ENCODE assay signal across 8 cellular contexts in genomic region chr1:101238041-101238515, GRCh38. TPM values are rescaled to one million over a fixed set of nuclear protein-coding genes. Genes with fewer than 3 reads are reported as not detected.
DNase-seq lines count a peak whose midpoint lies in the region; ATAC-seq and TF ChIP-seq lines count a peak whose summit lies in the region.

No MANE protein-coding gene starts in this region.

- no peaks in the 10 kb centered on the region for H3K9me3 ChIP-seq in esophagus (ENCODE audit: control insufficient read depth in 2 of 2, insufficient read depth in 1 of 2, low read depth in 1 of 2, low read length in 1 of 2)

- H3K36me3 ChIP-seq in esophagus (ENCODE audit: control insufficient read depth in 2 of 2, insufficient read depth in 2 of 2, low read length in 1 of 2) = no peaks in the 10 kb centered on the region

- H3K4me1 Mint-ChIP-seq in activated CD4-positive, alpha-beta T cell treated with anti-CD3 and anti-CD28 coated beads for 36 hours = peaks cover 52% of the 10 kb centered on the region
- peaks cover 40% of the 10 kb centered on the region for H3K4me1 Mint-ChIP-seq in activated CD8-positive, alpha-beta T cell treated with anti-CD3 and anti-CD28 coated beads for 36 hours (ENCODE audit: low read depth)

- CTCF ChIA-PET in activated CD4-positive, alpha-beta T cell treated with anti-CD3 and anti-CD28 coated beads for 36 hours (lab: Charles Lee) = interaction anchor here (0.6 to 4.3 kb wide), 37 partner anchors 9 to 329 kb away, joined by 3 to 43 read pairs (median 5); partner anchors contain the start of gene DPH5
- CTCF ChIA-PET in activated CD8-positive, alpha-beta T cell treated with anti-CD3 and anti-CD28 coated beads for 36 hours (lab: Charles Lee) = interaction anchor here (0.7 to 15.6 kb wide), 43 partner anchors 8 to 341 kb away, joined by 3 to 301 read pairs (median 5); partner anchors contain the start of gene SLC30A7

- peak overlapping the region; percentile 99 for H3K27ac Mint-ChIP-seq in activated CD4-positive, alpha-beta T cell treated with anti-CD3 and anti-CD28 coated beads for 36 hours
- H3K27ac Mint-ChIP-seq in activated CD8-positive, alpha-beta T cell treated with anti-CD3 and anti-CD28 coated beads for 36 hours = peak overlapping the region; percentile 98

- no peaks in the 10 kb centered on the region for H3K27me3 Mint-ChIP-seq in activated CD4-positive, alpha-beta T cell treated with anti-CD3 and anti-CD28 coated beads for 36 hours
- no peaks in the 10 kb centered on the region for H3K27me3 Mint-ChIP-seq in activated CD8-positive, alpha-beta T cell treated with anti-CD3 and anti-CD28 coated beads for 36 hours

- peak; percentile 21 for ATAC-seq in activated CD4-positive, alpha-beta T cell treated with anti-CD3 and anti-CD28 coated beads for 36 hours
- ATAC-seq in activated CD8-positive, alpha-beta T cell treated with anti-CD3 and anti-CD28 coated beads for 36 hours = peak; percentile 24

- TF ChIP-seq CTCF in activated CD8-positive, alpha-beta T cell treated with anti-CD3 and anti-CD28 coated beads for 36 hours (IDR thresholded peaks at IDR 0.05) = no peak

- peaks cover 81% of the 10 kb centered on the region for H3K36me3 Mint-ChIP-seq in activated CD4-positive, alpha-beta T cell treated with anti-CD3 and anti-CD28 coated beads for 36 hours (ENCODE audit: low read depth)
- H3K36me3 Mint-ChIP-seq in activated CD8-positive, alpha-beta T cell treated with anti-CD3 and anti-CD28 coated beads for 36 hours (ENCODE audit: low read depth) = peaks cover 57% of the 10 kb centered on the region

- H3K4me3 Mint-ChIP-seq in activated CD4-positive, alpha-beta T cell treated with anti-CD3 and anti-CD28 coated beads for 36 hours = peak overlapping the region; percentile 89
- peak overlapping the region; percentile 86 for H3K4me3 Mint-ChIP-seq in activated CD8-positive, alpha-beta T cell treated with anti-CD3 and anti-CD28 coated beads for 36 hours

- no peaks in the 10 kb centered on the region for H3K27me3 ChIP-seq in esophagus (ENCODE audit: control insufficient read depth in 1 of 2, insufficient read depth in 2 of 2, low read length in 2 of 2)

- 10 to 20% methylated on average over 13 of the region's 13 CpGs for WGBS in esophagus, 2 donors

- no peak overlapping the region for H3K27ac ChIP-seq in esophagus (ENCODE audit: low read depth in 2 of 2, low read length in 1 of 2)

- H3K9me3 Mint-ChIP-seq in activated CD4-positive, alpha-beta T cell treated with anti-CD3 and anti-CD28 coated beads for 36 hours (ENCODE audit: low read depth) = no peaks in the 10 kb centered on the region
- no peaks in the 10 kb centered on the region for H3K9me3 Mint-ChIP-seq in activated CD8-positive, alpha-beta T cell treated with anti-CD3 and anti-CD28 coated beads for 36 hours

- peaks cover 6 to 8% of the 10 kb centered on the region in 2 donors for H3K4me1 ChIP-seq in esophagus (ENCODE audit: control insufficient read depth in 2 of 2, insufficient read depth in 2 of 2, low read length in 1 of 2)

- POLR2A ChIA-PET in activated CD4-positive, alpha-beta T cell treated with anti-CD3 and anti-CD28 coated beads for 36 hours (lab: Charles Lee) = interaction anchor here (0.6 to 4.9 kb wide), 11 partner anchors 13 to 212 kb away, joined by 3 to 48 read pairs (median 6); partner anchors contain the start of gene DPH5
- POLR2A ChIA-PET in activated CD8-positive, alpha-beta T cell treated with anti-CD3 and anti-CD28 coated beads for 36 hours (lab: Charles Lee) = interaction anchor here (0.7 to 7.3 kb wide), 28 partner anchors 9 to 341 kb away, joined by 3 to 106 read pairs (median 6); partner anchors contain the start of gene DPH5

- DNase-seq in activated CD4-positive, alpha-beta T cell treated with anti-CD3 and anti-CD28 coated beads for 36 hours = peak; percentile 87
- DNase-seq in activated CD4-positive, alpha-beta T cell treated with anti-CD3 and anti-CD28 coated beads for 1 hour = no peak
- DNase-seq in activated CD8-positive, alpha-beta T cell treated with anti-CD3 and anti-CD28 coated beads for 36 hours = peak; percentile 86
- DNase-seq in skeletal muscle cell (ENCODE audit: low read depth) (no peak), SW480 (ENCODE audit: low spot score) (no peak), kidney glomerular epithelial cell (lab: John Stamatoyannopoulos, UW) (no peak), mesenteric fat pad (ENCODE audit: low spot score) (no peak)

- H3K4me3 ChIP-seq in esophagus (ENCODE audit: low read depth in 1 of 2, low read length in 2 of 2) (peak overlapping the region; percentile 24 to 64), skeletal muscle cell (ENCODE audit: low read depth, low read length) (peak overlapping the region; percentile 81)

- intact Hi-C loops in activated CD4-positive, alpha-beta T cell treated with anti-CD3 and anti-CD28 coated beads for 36 hours (cut with DNase I, micrococcal nuclease) = loop anchor here (1.0 to 5.0 kb wide), 14 partner anchors 17 to 1201 kb away; partner anchors contain the start of genes SLC30A7 (in 2 of the 2) and CDC14A (in 1 of the 2)
- intact Hi-C loops in activated CD8-positive, alpha-beta T cell treated with anti-CD3 and anti-CD28 coated beads for 36 hours (cut with micrococcal nuclease) = loop anchor here (2.0 to 5.0 kb wide), 4 partner anchors 53 to 311 kb away; no protein-coding TSS in a partner anchor

RNA-seq across cellular contexts. Expression of gene S1PR1, which starts 1.3 kb away (rescaled TPM):
- total RNA-seq in activated CD4-positive, alpha-beta T cell treated with anti-CD3 and anti-CD28 coated beads for 36 hours = 100 to 1,000 TPM; 109 to 130 TPM
- 10 to 100 TPM; 63.9 to 66.4 TPM for total RNA-seq in activated CD8-positive, alpha-beta T cell treated with anti-CD3 and anti-CD28 coated beads for 36 hours
- 1 to 10 TPM; 2.4 to 6.0 TPM for polyA plus RNA-seq in esophagus
- total RNA-seq in mesenteric fat pad = 118 TPM

Comparison
In these comparisons a context has a peak if more than half of its experiments do, and no peak if none do; other contexts are left out.
1. DNase-seq: peak in activated CD4-positive, alpha-beta T cell treated with anti-CD3 and anti-CD28 coated beads for 36 hours (single experiment) and activated CD8-positive, alpha-beta T cell treated with anti-CD3 and anti-CD28 coated beads for 36 hours (single experiment); none in activated CD4-positive, alpha-beta T cell treated with anti-CD3 and anti-CD28 coated beads for 1 hour (single experiment), skeletal muscle cell (single experiment), SW480 (single experiment), kidney glomerular epithelial cell (single experiment) and mesenteric fat pad (single experiment).